ENCODE assay signal across 8 cellular contexts in genomic region chr10:47047577-47048532, GRCh38.
DNase-seq lines count a peak whose midpoint lies in the region; ATAC-seq, FAIRE-seq and TF ChIP-seq lines count a peak whose summit lies in the region.

No MANE protein-coding gene starts in this region.

- FAIRE-seq in urothelium cell line (lab: Jason Lieb, UNC) = peak; percentile 98

- peak; percentile 75 for ATAC-seq in SK-N-SH treated with all-trans-retinoic acid at 6 μM for 48 hours
- no peak for ATAC-seq in HG03108 (IDR thresholded peaks at IDR 0.05; ENCODE audit: unreplicated experiment)

- intact Hi-C loops in posterior cingulate gyrus (cut with DNase I) = no loop called here

- peak; percentile 90 for DNase-seq in GM03348 (ENCODE audit: low spot score)
- DNase-seq in HT1080 (ENCODE audit: low read depth) = peak; percentile 61
- DNase-seq in activated naive CD4-positive, alpha-beta T cell treated with Interleukin-2 at 50 U/mL for 16 hours = peak; percentile 77
- DNase-seq in globus pallidus (ENCODE audit: low spot score) = peak; percentile 36
- DNase-seq in posterior cingulate gyrus = peak in 8 of 10 donors; percentile 58 to 97 (median 80)
- DNase-seq in urothelium cell line (ENCODE audit: low spot score) = peak; percentile 85

TF ChIP-seq in SK-N-SH treated with all-trans-retinoic acid at 6 μM for 48 hours, 23 proteins besides CTCF, POLR2A, EP300 and RAD21:
- no peak for TF ChIP-seq ZC3H10 (CRISPR knock-in tag; IDR thresholded peaks at IDR 0.05)

Comparison
In these comparisons a context has a peak if more than half of its experiments do, and no peak if none do; other contexts are left out.
1. DNase-seq: peak in every context shown above with its lines; median percentile 90 in GM03348; 85 in urothelium cell line; 80 in posterior cingulate gyrus; 77 in activated naive CD4-positive, alpha-beta T cell treated with Interleukin-2 at 50 U/mL for 16 hours; 61 in HT1080; 36 in globus pallidus.